12 cellular contexts compared by ENCODE assay signal in the genomic region with DNA sequence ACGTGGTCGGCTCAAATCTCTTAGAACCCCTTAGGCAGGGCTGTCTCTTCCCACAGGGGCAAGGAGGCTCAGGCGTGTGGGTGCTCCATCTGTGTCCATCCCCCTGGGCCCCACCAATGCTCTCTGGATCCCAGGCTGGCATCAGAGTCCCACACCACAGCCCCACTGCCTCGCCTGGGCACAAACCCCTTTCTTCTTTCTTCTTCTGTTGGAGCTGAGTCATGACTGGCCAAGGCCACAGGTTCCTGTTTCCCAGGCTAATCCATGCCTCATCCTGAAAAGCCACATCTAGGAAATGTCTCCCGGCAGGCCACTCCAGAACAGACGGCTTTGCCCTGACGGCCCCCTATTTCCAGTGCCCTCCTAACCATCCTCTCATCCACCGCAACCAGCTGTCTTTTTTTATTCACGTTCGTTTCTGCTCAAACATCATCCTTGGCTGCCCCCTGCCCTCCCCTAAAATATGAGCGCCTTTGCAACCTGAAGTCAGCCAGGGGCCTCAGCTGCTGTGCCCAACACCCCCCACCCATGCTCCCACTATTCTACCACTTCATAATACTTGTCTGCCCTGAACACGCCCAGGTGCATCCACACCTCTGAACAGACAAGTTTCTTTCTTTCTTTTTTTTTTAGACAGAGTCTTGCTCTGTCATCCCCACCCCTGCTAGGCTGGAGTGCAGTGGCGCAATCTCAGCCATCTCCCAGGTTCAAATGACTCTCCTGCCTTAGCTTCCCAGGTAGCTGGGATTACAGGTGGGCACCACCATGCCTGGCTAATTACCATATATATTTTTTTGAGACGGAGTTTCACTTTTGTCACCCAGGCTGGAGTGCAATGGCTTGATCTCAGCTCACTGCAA. TPM values are rescaled to one million over a fixed set of nuclear protein-coding genes. Genes with fewer than 3 reads are reported as not detected.
DNase-seq lines count a peak whose midpoint lies in the region; ATAC-seq, FAIRE-seq and TF ChIP-seq lines count a peak whose summit lies in the region.
"Had no signal": no experiment of that assay in that cellular context is flagged by ENCODE, and none has a peak within 500 bp of the region (broad histone marks: within the 10 kb centered on the region; RNA-seq: fewer than 3 reads in every experiment).

No MANE protein-coding gene starts in this region.

- H3K4me3 ChIP-seq in mammary epithelial cell (replicated peaks in 1 of 3; ENCODE audit: insufficient read depth in 1 of 3, low read depth in 2 of 3, low read length in 3 of 3) (no peak overlapping the region), K562 (no peak overlapping the region), muscle layer of colon (ENCODE audit: low read depth in 1 of 2, low read length in 2 of 2) (no peak overlapping the region), upper lobe of right lung (no peak overlapping the region)
- H3K4me3 ChIP-seq: upper lobe of left lung had no signal

- H3K4me1 ChIP-seq in mammary epithelial cell (ENCODE audit: insufficient read depth, low read length) (no peaks in the 10 kb centered on the region), K562 (replicated peaks in 1 of 2; ENCODE audit: control insufficient read depth in 2 of 2, insufficient read depth in 2 of 2, low read length in 2 of 2) (peaks cover 7 to 12% of the 10 kb centered on the region in 2 experiments; a peak in 3 of 5 replicates), muscle layer of colon (ENCODE audit: insufficient read depth, low read length) (peaks cover 51% of the 10 kb centered on the region), upper lobe of right lung (peaks cover 14% of the 10 kb centered on the region)

- dilution Hi-C loops in mammary epithelial cell (cut with HindIII; ENCODE audit: low sequenced_read_pairs), result no loop called here

- no peaks in the 10 kb centered on the region for H3K9me1 ChIP-seq in K562 (ENCODE audit: control insufficient read depth, insufficient read depth, low read length)

- FAIRE-seq in K562 (lab: Jason Lieb, UNC), result no peak

- H2AFZ ChIP-seq in mammary epithelial cell (ENCODE audit: low read depth, low read length) (no peak overlapping the region), K562 (ENCODE audit: low read depth, low read length) (no peak overlapping the region; the same call in 1 of the 2 replicates)

- H3K27me3 ChIP-seq in mammary epithelial cell (ENCODE audit: insufficient read depth, low read length), result no peaks in the 10 kb centered on the region
- H3K27me3 ChIP-seq in K562 (ENCODE audit: control insufficient read depth in 2 of 2, insufficient read depth in 2 of 2, low read length in 2 of 2), result peaks cover 14 to 32% of the 10 kb centered on the region in 2 experiments; a peak in 4 of 5 replicates
- H3K27me3 ChIP-seq in muscle layer of colon (ENCODE audit: control insufficient read depth in 1 of 2, insufficient read depth in 2 of 2, low read length in 2 of 2), result no peaks in the 10 kb centered on the region
- H3K27me3 ChIP-seq in upper lobe of right lung, result no peaks in the 10 kb centered on the region
- H3K27me3 ChIP-seq: upper lobe of left lung had no signal

- peaks cover 14% of the 10 kb centered on the region for H3K36me3 Mint-ChIP-seq in MCF 10A (ENCODE audit: insufficient read depth, unreplicated experiment)

- no peak for TF ChIP-seq CTCF in MCF 10A (IDR thresholded peaks at IDR 0.05; ENCODE audit: unreplicated experiment)
- no peak for TF ChIP-seq CTCF in mammary epithelial cell (conservative IDR thresholded peaks at IDR 0.05 in 1 of 2, IDR thresholded peaks at IDR 0.05 in 1 of 2; ENCODE audit: extremely low read depth in 1 of 2, insufficient read depth in 1 of 2, low read depth in 1 of 2, low read length in 2 of 2)
- TF ChIP-seq CTCF in K562 (IDR thresholded peaks at IDR 0.05 in 2 of 3, conservative IDR thresholded peaks at IDR 0.05 in 1 of 3; ENCODE audit: insufficient read depth in 2 of 3, low read depth in 1 of 3, low read length in 3 of 3), result no peak
- TF ChIP-seq CTCF in upper lobe of right lung (IDR thresholded peaks at IDR 0.05), result no peak
- TF ChIP-seq CTCF in GM10248 (IDR thresholded peaks at IDR 0.05; ENCODE audit: control extremely low read depth, extremely low read depth, low read depth, missing control alignments), result no peak

- no peak for TF ChIP-seq EP300 in K562 (IDR thresholded peaks at IDR 0.05; ENCODE audit: low read length)

- no peaks in the 10 kb centered on the region for H3K27me3 Mint-ChIP-seq in MCF 10A (ENCODE audit: insufficient read depth, unreplicated experiment)

- H3K36me3 ChIP-seq in mammary epithelial cell (ENCODE audit: insufficient read depth, low read length) (no peaks in the 10 kb centered on the region), K562 (ENCODE audit: control insufficient read depth, insufficient read depth, low read length) (no peaks in the 10 kb centered on the region), muscle layer of colon (ENCODE audit: insufficient read depth, low read length) (peaks cover 26% of the 10 kb centered on the region), upper lobe of right lung (peaks cover 19% of the 10 kb centered on the region)

- H3K9ac ChIP-seq in mammary epithelial cell (ENCODE audit: insufficient read depth, low read length) (no peak overlapping the region), K562 (ENCODE audit: insufficient read depth in 1 of 2, low read depth in 2 of 2, low read length in 2 of 2) (peak overlapping the region in 1 of 2 experiments; percentile 40; a peak in 1 of 4 replicates), muscle layer of colon (ENCODE audit: low read length) (no peak overlapping the region)

- no peak overlapping the region for H3K4me3 Mint-ChIP-seq in MCF 10A (ENCODE audit: unreplicated experiment)

- BruUV-seq in MCF 10A (replicated peaks; lab: Mats Ljungman, UMichigan) (no TSS peak), mammary epithelial cell (replicated peaks; lab: Mats Ljungman, UMichigan) (no TSS peak), K562 (replicated peaks; lab: Mats Ljungman, UMichigan) (no TSS peak)

- TF ChIP-seq POLR2A in K562 (conservative IDR thresholded peaks at IDR 0.05), result no peak

- H3K79me2 ChIP-seq in mammary epithelial cell (ENCODE audit: insufficient read depth, low read length) (no peaks in the 10 kb centered on the region), K562 (ENCODE audit: control insufficient read depth, insufficient read depth, low read length) (no peaks in the 10 kb centered on the region)

- intact Hi-C loops in MCF 10A (cut with micrococcal nuclease), result no loop called here
- intact Hi-C loops in mammary epithelial cell (cut with micrococcal nuclease), result no loop called here
- intact Hi-C loops in K562 (cut with micrococcal nuclease), result no loop called here
- intact Hi-C loops in upper lobe of right lung (cut with DNase I), result no loop called here

- ATAC-seq in K562 (no peak), upper lobe of right lung (peak; percentile 25)
- ATAC-seq: right cardiac atrium had no signal

- no peak for DNase-seq in MCF 10A (ENCODE audit: unreplicated experiment)
- DNase-seq in mammary epithelial cell, result no peak
- DNase-seq in K562 (ENCODE audit: extremely low read depth in 1 of 4, low spot score in 3 of 4), result no peak
- DNase-seq in upper lobe of right lung, result no peak
- DNase-seq in NCI-H187 treated with DMSO at 0.1 percent for 48 hours (lab: John Stamatoyannopoulos, UW), result no peak
- DNase-seq in NOMO-1 treated with DMSO at 0.1 percent for 48 hours (lab: John Stamatoyannopoulos, UW; ENCODE audit: unreplicated experiment), result no peak
- no peak for DNase-seq in GM10248 (ENCODE audit: extremely low spot score)
- DNase-seq: NCI-H146, T-helper 1 cell had no signal

- H3K27ac ChIP-seq in mammary epithelial cell (ENCODE audit: insufficient read depth, low read depth, low read length), result no peak overlapping the region
- H3K27ac ChIP-seq in K562 (ENCODE audit: extremely low read depth, low read depth, low read length), result no peak overlapping the region
- H3K27ac ChIP-seq in muscle layer of colon (ENCODE audit: low read depth, low read length), result peak overlapping the region; percentile 13
- no peak overlapping the region for H3K27ac ChIP-seq in upper lobe of right lung

- in situ Hi-C loops in mammary epithelial cell (cut with MboI; ENCODE audit: low sequenced_read_pairs in 2 of 2) (no loop called here), K562 (cut with MboI) (no loop called here)

- H4K20me1 ChIP-seq in mammary epithelial cell (ENCODE audit: insufficient read depth, low read length) (no peaks in the 10 kb centered on the region), K562 (replicated peaks; ENCODE audit: control insufficient read depth, insufficient read depth, low read length) (no peaks in the 10 kb centered on the region)

- POLR2A ChIA-PET in MCF 10A (lab: Yijun Ruan, JAX) (interaction anchor here (0.7 kb wide), 1 partner anchor 60 kb away, joined by 5 read pairs; no protein-coding TSS in a partner anchor), K562 (lab: Yijun Ruan, JAX) (interaction anchor here (0.5 to 1.2 kb wide), 4 partner anchors 12 to 1142 kb away, joined by 3 to 5 read pairs (median 4); no protein-coding TSS in a partner anchor), GM10248 (lab: Yijun Ruan, JAX) (interaction anchor here (0.6 kb wide), 1 partner anchor 10 kb away, joined by 3 read pairs; no protein-coding TSS in a partner anchor)

- H3K4me2 ChIP-seq in mammary epithelial cell (ENCODE audit: insufficient read depth, low read depth, low read length) (no peak overlapping the region), K562 (ENCODE audit: insufficient read depth, low read length) (no peak overlapping the region)

- H3K9me3 Mint-ChIP-seq in MCF 10A (ENCODE audit: unreplicated experiment), result no peaks in the 10 kb centered on the region

- no peaks in the 10 kb centered on the region for H3K9me3 ChIP-seq in mammary epithelial cell (replicated peaks; ENCODE audit: insufficient read depth, low read length)
- H3K9me3 ChIP-seq in K562 (replicated peaks; ENCODE audit: control insufficient read depth, insufficient read depth, low read depth, low read length), result no peaks in the 10 kb centered on the region
- no peaks in the 10 kb centered on the region for H3K9me3 ChIP-seq in muscle layer of colon (ENCODE audit: low read length)
- no peaks in the 10 kb centered on the region for H3K9me3 ChIP-seq in upper lobe of right lung
- H3K9me3 ChIP-seq: upper lobe of left lung had no signal

- H3K4me1 Mint-ChIP-seq in MCF 10A (ENCODE audit: insufficient read depth, unreplicated experiment), result peaks cover 27% of the 10 kb centered on the region

- 82% methylated on average over 14 of the region's 14 CpGs for WGBS in mammary epithelial cell (ENCODE audit: low coverage, missing lambda C conversion rate)
- 29% methylated on average over 14 of the region's 14 CpGs for WGBS in K562 (ENCODE audit: insufficient coverage, low coverage, missing lambda C conversion rate)

- CTCF ChIA-PET in MCF 10A (lab: Yijun Ruan, JAX), result interaction anchor here (0.6 to 2.6 kb wide), 2 partner anchors 95 to 443 kb away, joined by 3 to 10 read pairs; no protein-coding TSS in a partner anchor
- CTCF ChIA-PET in mammary epithelial cell (lab: Charles Lee; ENCODE audit: low non-redundant PET), result no interaction called here
- CTCF ChIA-PET in K562 (lab: Yijun Ruan, JAX; ENCODE audit: low intra/inter-chr PET ratio), result no interaction called here
- CTCF ChIA-PET in GM10248 (lab: Yijun Ruan, JAX), result interaction anchor here (0.7 to 6.3 kb wide), 3 partner anchors 10 to 24 kb away, joined by 3 to 34 read pairs (median 3); no protein-coding TSS in a partner anchor

- peak overlapping the region; percentile 50 for H3K27ac Mint-ChIP-seq in MCF 10A (ENCODE audit: low read depth, unreplicated experiment)

- no peak for TF ChIP-seq RAD21 in K562 (CRISPR knock-in tag; conservative IDR thresholded peaks at IDR 0.05 in 1 of 2, IDR thresholded peaks at IDR 0.05 in 1 of 2)

RNA-seq across cellular contexts. Expression of gene CEP295NL, which starts 27.0 kb away (rescaled TPM):
- total RNA-seq in MCF 10A (2022), result 0.68 and 0.86 TPM in 2 replicates
- total RNA-seq in mammary epithelial cell, result under 1 TPM; 0.49 to 0.50 TPM
- not detected for polyA plus RNA-seq in mammary epithelial cell
- not detected for polyA minus RNA-seq in mammary epithelial cell
- not detected in 2 replicates for total RNA-seq in K562 (2011; cell fraction: chromatin; rRNA removed; ENCODE audit: low replicate concordance)
- not detected in 2 replicates for total RNA-seq in K562 (2011; cell fraction: nucleolus; rRNA removed)
- total RNA-seq in K562 (2011; cell fraction: nucleoplasm; rRNA removed), result not detected in 2 replicates
- not detected in 2 replicates for total RNA-seq in K562 (2014; rRNA removed)
- not detected in 2 replicates for total RNA-seq in K562 (2014; rRNA removed; fragmentation: Illumina TruSeq; extraction: Trizol)
- not detected in 2 replicates for total RNA-seq in K562 (2015; rRNA removed; fragmentation: Illumina TruSeq; extraction: Trizol)
- total RNA-seq in K562 (2021), result not detected in 2 replicates
- not detected in 2 replicates for polyA plus RNA-seq in K562 (2011; rRNA removed)
- polyA plus RNA-seq in K562 (2011; cell fraction: cytosol; rRNA removed), result not detected in 2 replicates
- polyA plus RNA-seq in K562 (2011; cell fraction: nucleus; rRNA removed), result not detected in 2 replicates
- not detected in 2 replicates for polyA plus RNA-seq in K562 (2012)
- polyA plus RNA-seq in K562 (2014; fragmentation: Illumina TruSeq; extraction: Trizol), result not detected in 2 replicates
- polyA plus RNA-seq in K562 (2014; fragmentation: Nextera tagmentation; extraction: Ambion mirVana), result not detected
- polyA plus RNA-seq in K562 (2014; rRNA removed), result not detected in 2 replicates
- polyA minus RNA-seq in K562 (2011; rRNA and poly(A)+ RNA removed), result not detected in 2 replicates
- polyA minus RNA-seq in K562 (2011; cell fraction: cytosol; rRNA and poly(A)+ RNA removed), result not detected in 2 replicates
- polyA minus RNA-seq in K562 (2011; cell fraction: nucleus; rRNA and poly(A)+ RNA removed), result not detected in 2 replicates
- total RNA-seq in upper lobe of right lung, result 4.2 TPM

RNA-seq across cellular contexts. Expression of gene USP36, which starts 35.4 kb away (rescaled TPM):
- 118 and 119 TPM in 2 replicates for total RNA-seq in MCF 10A (2022)
- 10 to 100 TPM; 35.7 to 80.8 TPM for total RNA-seq in mammary epithelial cell
- 23.7 TPM for polyA plus RNA-seq in mammary epithelial cell
- polyA minus RNA-seq in mammary epithelial cell, result 73.4 TPM
- total RNA-seq in K562 (2011; cell fraction: chromatin; rRNA removed; ENCODE audit: low replicate concordance), result 148 and 235 TPM in 2 replicates
- total RNA-seq in K562 (2011; cell fraction: nucleolus; rRNA removed), result 81.9 and 95.5 TPM in 2 replicates
- 95.0 and 103 TPM in 2 replicates for total RNA-seq in K562 (2011; cell fraction: nucleoplasm; rRNA removed)
- 15.1 and 18.3 TPM in 2 replicates for total RNA-seq in K562 (2014; rRNA removed)
- 23.7 and 29.8 TPM in 2 replicates for total RNA-seq in K562 (2014; rRNA removed; fragmentation: Illumina TruSeq; extraction: Trizol)
- total RNA-seq in K562 (2015; rRNA removed; fragmentation: Illumina TruSeq; extraction: Trizol), result 18.5 and 20.8 TPM in 2 replicates
- 66.8 and 72.8 TPM in 2 replicates for total RNA-seq in K562 (2021)
- polyA plus RNA-seq in K562 (2011; rRNA removed), result 22.5 and 34.0 TPM in 2 replicates
- 21.9 and 24.7 TPM in 2 replicates for polyA plus RNA-seq in K562 (2011; cell fraction: cytosol; rRNA removed)
- 99.8 and 123 TPM in 2 replicates for polyA plus RNA-seq in K562 (2011; cell fraction: nucleus; rRNA removed)
- polyA plus RNA-seq in K562 (2012), result 45.4 and 46.5 TPM in 2 replicates
- polyA plus RNA-seq in K562 (2014; fragmentation: Illumina TruSeq; extraction: Trizol), result 45.9 and 47.4 TPM in 2 replicates
- 1 to 10 TPM; 6.4 to 8.5 TPM for polyA plus RNA-seq in K562 (2014; fragmentation: Nextera tagmentation; extraction: Ambion mirVana)
- polyA plus RNA-seq in K562 (2014; rRNA removed), result 31.7 and 33.9 TPM in 2 replicates
- 34.2 and 37.2 TPM in 2 replicates for polyA minus RNA-seq in K562 (2011; rRNA and poly(A)+ RNA removed)
- 21.8 and 26.1 TPM in 2 replicates for polyA minus RNA-seq in K562 (2011; cell fraction: cytosol; rRNA and poly(A)+ RNA removed)
- polyA minus RNA-seq in K562 (2011; cell fraction: nucleus; rRNA and poly(A)+ RNA removed), result 26.8 and 40.4 TPM in 2 replicates
- 69.6 TPM for total RNA-seq in upper lobe of right lung

RNA-seq across cellular contexts. Expression of gene TIMP2, which starts 49.2 kb away (rescaled TPM):
- 24.8 and 35.1 TPM in 2 replicates for total RNA-seq in MCF 10A (2022)
- total RNA-seq in mammary epithelial cell, result 10 to 100 TPM; 20.7 to 31.2 TPM
- polyA plus RNA-seq in mammary epithelial cell, result 11.5 TPM
- 19.6 TPM for polyA minus RNA-seq in mammary epithelial cell
- not detected in 2 replicates for total RNA-seq in K562 (2011; cell fraction: chromatin; rRNA removed; ENCODE audit: low replicate concordance)
- total RNA-seq in K562 (2011; cell fraction: nucleolus; rRNA removed), result not detected in 2 replicates
- total RNA-seq in K562 (2011; cell fraction: nucleoplasm; rRNA removed), result not detected in 2 replicates
- total RNA-seq in K562 (2014; rRNA removed), result not detected in 2 replicates
- not detected in 2 replicates for total RNA-seq in K562 (2014; rRNA removed; fragmentation: Illumina TruSeq; extraction: Trizol)
- not detected in 2 replicates for total RNA-seq in K562 (2015; rRNA removed; fragmentation: Illumina TruSeq; extraction: Trizol)
- 0.49 and 0.55 TPM in 2 replicates for total RNA-seq in K562 (2021)
- polyA plus RNA-seq in K562 (2011; rRNA removed), result not detected in 2 replicates
- polyA plus RNA-seq in K562 (2011; cell fraction: cytosol; rRNA removed), result 0.01 and 0.03 TPM in 2 replicates
- not detected in 2 replicates for polyA plus RNA-seq in K562 (2011; cell fraction: nucleus; rRNA removed)
- polyA plus RNA-seq in K562 (2012), result 0.06 TPM in 1 of 2 replicates, not detected in the other
- polyA plus RNA-seq in K562 (2014; fragmentation: Illumina TruSeq; extraction: Trizol), result not detected in 2 replicates
- polyA plus RNA-seq in K562 (2014; fragmentation: Nextera tagmentation; extraction: Ambion mirVana), result not detected
- polyA plus RNA-seq in K562 (2014; rRNA removed), result not detected in 2 replicates
- not detected in 2 replicates for polyA minus RNA-seq in K562 (2011; rRNA and poly(A)+ RNA removed)
- polyA minus RNA-seq in K562 (2011; cell fraction: cytosol; rRNA and poly(A)+ RNA removed), result not detected in 2 replicates
- polyA minus RNA-seq in K562 (2011; cell fraction: nucleus; rRNA and poly(A)+ RNA removed), result not detected in 2 replicates
- total RNA-seq in upper lobe of right lung, result 318 TPM

Comparison
In these comparisons a context has a peak if more than half of its experiments do, and no peak if none do; other contexts are left out.
1. CTCF ChIA-PET loops: an anchor here in MCF 10A (0.6 to 2.6 kb wide) and GM10248 (0.7 to 6.3 kb wide); none called in mammary epithelial cell and K562.
2. RNA of gene TIMP2, which starts 49.2 kb away (total RNA-seq): 318 TPM in upper lobe of right lung (single experiment), 20.7 to 31.2 TPM in mammary epithelial cell and 24.8 to 35.1 TPM in MCF 10A; 0.49 to 0.55 TPM in K562; every median in the first group is over 10 times any median in the second.